Comparison of ENCODE assay signal across 8 cellular contexts in the genomic region with DNA sequence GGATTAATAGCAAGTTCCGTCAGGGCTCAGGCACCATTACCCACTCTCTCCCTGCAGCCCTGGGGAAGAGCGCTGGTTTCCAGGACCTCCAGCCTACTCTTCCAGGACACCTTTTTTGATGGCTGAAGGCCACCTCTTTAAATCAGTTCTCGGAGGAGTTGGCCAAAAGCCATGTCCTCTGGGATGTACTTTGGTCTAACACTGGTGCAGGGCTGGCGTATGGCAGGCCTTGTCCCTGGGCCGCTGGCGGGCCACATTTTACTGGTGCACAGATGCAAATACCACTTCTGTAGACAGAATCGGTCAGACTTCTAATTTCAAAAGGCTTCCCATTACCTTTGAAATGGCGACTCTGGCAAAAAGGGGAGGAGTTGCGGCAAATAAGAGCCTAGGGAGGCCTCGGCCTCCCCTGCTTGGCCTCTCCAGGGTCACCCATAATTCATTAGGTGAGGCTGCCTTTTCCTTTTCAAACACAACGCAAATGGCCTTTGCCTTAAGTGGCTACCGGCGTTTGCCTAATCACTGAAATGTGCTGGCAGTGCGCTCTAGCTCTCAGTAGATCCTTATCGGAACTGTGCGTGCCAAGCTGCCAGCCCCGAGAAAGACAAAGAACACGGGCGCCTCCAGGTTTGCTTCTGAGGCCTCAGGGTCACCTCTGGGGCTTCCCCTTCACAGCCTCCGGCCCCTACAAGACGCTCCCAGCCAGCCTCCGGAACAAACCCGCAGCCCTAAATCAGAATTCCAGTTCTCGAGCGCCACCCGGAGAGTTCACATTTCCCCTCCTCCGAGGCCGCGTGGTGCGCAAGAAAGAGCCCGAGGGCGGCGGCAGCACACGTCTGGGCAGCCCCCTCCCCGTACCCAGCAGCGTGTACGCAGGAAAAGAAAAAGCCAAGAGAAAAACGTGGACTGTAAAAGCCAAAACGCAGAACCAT.
DNase-seq lines count a peak whose midpoint lies in the region; ATAC-seq, FAIRE-seq and TF ChIP-seq lines count a peak whose summit lies in the region.

No MANE protein-coding gene starts in this region.

- no peaks in the 10 kb centered on the region for H3K9me3 ChIP-seq in esophagus (ENCODE audit: control insufficient read depth in 2 of 2, insufficient read depth in 1 of 2, low read depth in 1 of 2, low read length in 1 of 2)
- H3K9me3 ChIP-seq in prostate gland: no peaks in the 10 kb centered on the region

- no peak for FAIRE-seq in GM12891 (lab: Jason Lieb, UNC)

- no peak for ATAC-seq in activated CD8-positive, alpha-beta memory T cell treated with anti-CD3 and anti-CD28 coated beads, Interleukin-2, amount 10 ng/mL, durations not matched to agents 7 days and 5 days
- ATAC-seq in HG03108 (IDR thresholded peaks at IDR 0.05; ENCODE audit: unreplicated experiment): no peak
- ATAC-seq in HG02763 (IDR thresholded peaks at IDR 0.05; ENCODE audit: unreplicated experiment): no peak

- TF ChIP-seq CTCF in prostate gland (IDR thresholded peaks at IDR 0.05): peak in 1 of 4 experiments; percentile 23

- H3K27ac Mint-ChIP-seq in activated CD8-positive, alpha-beta memory T cell treated with anti-CD3 and anti-CD28 coated beads, Interleukin-2, amount 10 ng/mL, durations not matched to agents 7 days and 5 days: peak overlapping the region; percentile 98

- intact Hi-C loops in prostate gland (cut with DNase I): loop anchor here (5.0 to 10.0 kb wide), 3 partner anchors 72 to 1372 kb away; a partner anchor contains a TSS

- DNase-seq in GM12891 (ENCODE audit: insufficient read length, low spot score) (no peak), NCI-H2196 treated with DMSO at 0.1 percent for 48 hours (lab: John Stamatoyannopoulos, UW; ENCODE audit: unreplicated experiment) (peak; percentile 66), prostate gland (ENCODE audit: low spot score) (peak; percentile 61), dedifferentiated amniotic fluid mesenchymal stem cell (ENCODE audit: extremely low spot score) (no peak)
- DNase-seq in activated CD8-positive, alpha-beta memory T cell treated with anti-CD3 and anti-CD28 coated beads, Interleukin-2, amount 10 ng/mL, durations not matched to agents 7 days and 5 days: peak; percentile 75

- peak overlapping the region in 1 of 2 donors; percentile 7 for H3K4me3 ChIP-seq in esophagus (ENCODE audit: low read depth in 1 of 2, low read length in 2 of 2)
- H3K4me3 ChIP-seq in prostate gland: no peak overlapping the region

- H3K36me3 ChIP-seq in esophagus (ENCODE audit: control insufficient read depth in 2 of 2, insufficient read depth in 2 of 2, low read length in 1 of 2) (no peaks in the 10 kb centered on the region), prostate gland (no peaks in the 10 kb centered on the region)

- H3K4me1 Mint-ChIP-seq in activated CD8-positive, alpha-beta memory T cell treated with anti-CD3 and anti-CD28 coated beads, Interleukin-2, amount 10 ng/mL, durations not matched to agents 7 days and 5 days: peaks cover 39% of the 10 kb centered on the region

- H3K27ac ChIP-seq in esophagus (ENCODE audit: low read depth in 2 of 2, low read length in 1 of 2) (peak overlapping the region; percentile 84 to 98), prostate gland (peak overlapping the region; percentile 91)

- TF ChIP-seq POLR2A in GM12891 (IDR thresholded peaks at IDR 0.05; ENCODE audit: low read depth, low read length) (no peak; the same call in 1 of the 2 replicates), prostate gland (IDR thresholded peaks at IDR 0.05) (no peak)

- H3K4me3 Mint-ChIP-seq in activated CD8-positive, alpha-beta memory T cell treated with anti-CD3 and anti-CD28 coated beads, Interleukin-2, amount 10 ng/mL, durations not matched to agents 7 days and 5 days: peak overlapping the region; percentile 78

- no peaks in the 10 kb centered on the region for H3K27me3 Mint-ChIP-seq in activated CD8-positive, alpha-beta memory T cell treated with anti-CD3 and anti-CD28 coated beads, Interleukin-2, amount 10 ng/mL, durations not matched to agents 7 days and 5 days

- H3K36me3 Mint-ChIP-seq in activated CD8-positive, alpha-beta memory T cell treated with anti-CD3 and anti-CD28 coated beads, Interleukin-2, amount 10 ng/mL, durations not matched to agents 7 days and 5 days: no peaks in the 10 kb centered on the region

- WGBS in esophagus, 2 donors: 19 to 29% methylated on average over 39 of the region's 39 CpGs
- WGBS in prostate gland: 24% methylated on average over 36 of the region's 39 CpGs

- no peaks in the 10 kb centered on the region for H3K9me3 Mint-ChIP-seq in activated CD8-positive, alpha-beta memory T cell treated with anti-CD3 and anti-CD28 coated beads, Interleukin-2, amount 10 ng/mL, durations not matched to agents 7 days and 5 days (ENCODE audit: low read depth)

- peaks cover 2 to 6% of the 10 kb centered on the region in 2 donors for H3K4me1 ChIP-seq in esophagus (ENCODE audit: control insufficient read depth in 2 of 2, insufficient read depth in 2 of 2, low read length in 1 of 2)
- H3K4me1 ChIP-seq in prostate gland (replicated peaks): no peaks in the 10 kb centered on the region

- CTCF ChIA-PET in activated CD8-positive, alpha-beta memory T cell treated with anti-CD3 and anti-CD28 coated beads, Interleukin-2, amount 10 ng/mL, durations not matched to agents 7 days and 5 days (lab: Charles Lee): no interaction called here

- no peaks in the 10 kb centered on the region for H3K27me3 ChIP-seq in esophagus (ENCODE audit: control insufficient read depth in 1 of 2, insufficient read depth in 2 of 2, low read length in 2 of 2)
- H3K27me3 ChIP-seq in prostate gland (replicated peaks; ENCODE audit: insufficient read depth): no peaks in the 10 kb centered on the region

TF ChIP-seq in GM12891, 5 proteins besides CTCF, POLR2A, EP300 and RAD21:
- TF ChIP-seq SPI1 (IDR thresholded peaks at IDR 0.05; ENCODE audit: low read depth, low read length) (no peak), PAX5 (IDR thresholded peaks at IDR 0.05; ENCODE audit: insufficient read depth, low read length, severe bottlenecking) (no peak), POLR2AphosphoS5 (IDR thresholded peaks at IDR 0.05; ENCODE audit: low read depth, low read length) (0 out of 2 replicates have a peak, but pooled peaks have one; percentile 19), TAF1 (IDR thresholded peaks at IDR 0.05; ENCODE audit: low read depth, low read length) (no peak), POU2F2 (IDR thresholded peaks at IDR 0.05; ENCODE audit: low read depth, low read length) (no peak)

Comparison
In these comparisons a context has a peak if more than half of its experiments do, and no peak if none do; other contexts are left out.
1. DNase-seq: peak in NCI-H2196 treated with DMSO at 0.1 percent for 48 hours (single experiment), activated CD8-positive, alpha-beta memory T cell treated with anti-CD3 and anti-CD28 coated beads, Interleukin-2, amount 10 ng/mL, durations not matched to agents 7 days and 5 days (single experiment) and prostate gland (single experiment); none in GM12891 (single experiment) and dedifferentiated amniotic fluid mesenchymal stem cell (single experiment).